Comparison of ENCODE assay signal across 25 cellular contexts in the genomic region with DNA sequence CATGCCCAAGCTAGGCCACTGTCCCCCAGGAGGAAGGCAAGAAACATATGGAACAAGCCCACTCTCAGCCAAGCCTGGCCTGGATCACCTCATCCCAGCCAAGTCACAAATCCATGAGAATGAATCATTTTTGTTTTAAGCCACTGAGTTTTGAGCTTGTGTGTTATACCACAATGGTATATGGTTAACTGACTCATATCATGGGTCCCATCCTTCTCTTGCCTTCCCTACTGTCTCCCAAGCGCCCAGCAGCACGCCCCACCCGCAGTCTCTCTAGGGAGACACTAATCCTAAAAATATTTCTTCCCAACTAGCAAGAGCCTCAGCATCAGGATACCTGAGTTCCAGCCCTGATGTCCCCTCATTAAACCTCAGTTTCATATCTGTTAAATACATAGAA.
DNase-seq lines count a peak whose midpoint lies in the region; ATAC-seq and TF ChIP-seq lines count a peak whose summit lies in the region.
"Had no signal": no experiment of that assay in that cellular context is flagged by ENCODE, and none has a peak within 500 bp of the region (broad histone marks: within the 10 kb centered on the region; RNA-seq: fewer than 3 reads in every experiment).

No MANE protein-coding gene starts in this region.

- 94% methylated on average over 3 of the region's 3 CpGs for WGBS in esophagus muscularis mucosa

- no peak overlapping the region for H3K27ac ChIP-seq in esophagus muscularis mucosa (replicated peaks in 1 of 4)
- H3K27ac ChIP-seq: C4-2B, HL-60, Peyer's patch had no signal

- no peak for TF ChIP-seq EP300 in esophagus muscularis mucosa (IDR thresholded peaks at IDR 0.05)

- ATAC-seq in GM18861 (IDR thresholded peaks at IDR 0.05; ENCODE audit: unreplicated experiment) (no peak), Right ventricle myocardium superior (ENCODE audit: poor library complexity) (no peak)
- ATAC-seq: Right ventricle myocardium inferior had no signal

- H3K4me3 ChIP-seq in AG09309 (ENCODE audit: control insufficient read depth, low read depth, low read length): no peak overlapping the region
- no peak overlapping the region for H3K4me3 ChIP-seq in esophagus muscularis mucosa
- H3K4me3 ChIP-seq: Peyer's patch had no signal

- H3K27me3 ChIP-seq in esophagus muscularis mucosa: no peaks in the 10 kb centered on the region
- H3K27me3 ChIP-seq: Peyer's patch had no signal

- no peaks in the 10 kb centered on the region for H3K36me3 ChIP-seq in esophagus muscularis mucosa
- H3K36me3 ChIP-seq: Peyer's patch had no signal

- TF ChIP-seq CTCF in AG09309 (IDR thresholded peaks at IDR 0.05; ENCODE audit: control insufficient read depth, insufficient read depth, low read depth, low read length, missing control alignments) (no peak), esophagus muscularis mucosa (IDR thresholded peaks at IDR 0.05) (no peak)

- DNase-seq in AG09309 (ENCODE audit: low read depth): peak; percentile 7
- peak; percentile 66 for DNase-seq in RPMI7951 (ENCODE audit: low read depth)
- DNase-seq in esophagus muscularis mucosa (ENCODE audit: extremely low spot score): peak; percentile 68
- peak; percentile 82 for DNase-seq in kidney tubule cell (ENCODE audit: low spot score)
- DNase-seq in T-helper 2 cell: no peak
- DNase-seq in stimulated activated CD4-positive, alpha-beta T cell treated with anti-CD3 and anti-CD28 coated beads, Interleukin-12 subunit alpha, Interleukin-12 subunit beta, amount 100 ng/mL, for 4 hours: no peak
- no peak for DNase-seq in Right ventricle myocardium superior
- DNase-seq: 8988T; AML-193; Calu3; CD8-positive, alpha-beta memory T cell; DMS153; GDM1; KBM-7; NCI-H1092 treated with DMSO at 0.1 percent for 48 hours; NCI-H146; NCI-H2029 treated with DMSO at 0.1 percent for 48 hours; NCI-H226; NCI-H510A treated with DMSO at 0.1 percent for 48 hours; NCI-H774; Peyer's patch had no signal

- peaks cover 0 to 6% (median 0%) of the 10 kb centered on the region in 4 donors for H3K9me3 ChIP-seq in esophagus muscularis mucosa
- H3K9me3 ChIP-seq: Peyer's patch had no signal

- TF ChIP-seq POLR2A in esophagus muscularis mucosa (IDR thresholded peaks at IDR 0.05; ENCODE audit: low read depth): no peak

- intact Hi-C loops in esophagus muscularis mucosa (cut with DNase I): no loop called here
- intact Hi-C loops in Right ventricle myocardium superior (cut with DNase I): no loop called here

- H3K4me1 ChIP-seq in esophagus muscularis mucosa: no peaks in the 10 kb centered on the region
- H3K4me1 ChIP-seq: Peyer's patch had no signal

Comparison
In these comparisons a context has a peak if more than half of its experiments do, and no peak if none do; other contexts are left out.
1. DNase-seq: peak in AG09309 (single experiment), RPMI7951 (single experiment), esophagus muscularis mucosa (single experiment) and kidney tubule cell (single experiment); none in T-helper 2 cell (0 of 5), stimulated activated CD4-positive, alpha-beta T cell treated with anti-CD3 and anti-CD28 coated beads, Interleukin-12 subunit alpha, Interleukin-12 subunit beta, amount 100 ng/mL, for 4 hours (single experiment) and Right ventricle myocardium superior (single experiment).